ENCODE assay signal across 17 cellular contexts in genomic region chr18:57052173-57052572, GRCh38.
A peak's percentile ranks its signal among the peaks of the same experiment; 100 is the strongest.
DNase-seq lines count a peak whose midpoint lies in the region; ATAC-seq and TF ChIP-seq lines count a peak whose summit lies in the region.
"Had no signal": no experiment of that assay in that cellular context is flagged by ENCODE, and none has a peak within 500 bp of the region (broad histone marks: within the 10 kb centered on the region; RNA-seq: fewer than 3 reads in every experiment).

No MANE protein-coding gene starts in this region.

- H3K36me3 ChIP-seq in cardiac muscle cell = no peaks in the 10 kb centered on the region
- H3K36me3 ChIP-seq: lower lobe of right lung had no signal

- no peak for DNase-seq in cardiac muscle cell (ENCODE audit: low read depth in 1 of 2, low spot score in 1 of 2)
- DNase-seq in Right ventricle myocardium inferior (ENCODE audit: missing footprints) = no peak
- peak; percentile 29 for DNase-seq in MV-4-11 (lab: John Stamatoyannopoulos, UW)
- DNase-seq in left colon = no peak
- no peak for DNase-seq in activated gamma-delta T cell treated with Interleukin-2 at 50 U/mL for 16 hours
- DNase-seq in RPMI8226 = no peak
- no peak for DNase-seq in NCI-H1694 treated with DMSO at 0.1 percent for 48 hours (lab: John Stamatoyannopoulos, UW)
- DNase-seq: activated CD4-positive, alpha-beta T cell treated with anti-CD3 and anti-CD28 coated beads, Interleukin-2, amount 50 U/mL, for 48 hours; activated naive CD4-positive, alpha-beta T cell; central memory CD4-positive, alpha-beta T cell; DMS79; GOT3; hypothalamus; lower lobe of right lung; T-helper 17 cell had no signal

- H3K27me3 ChIP-seq in cardiac muscle cell = no peaks in the 10 kb centered on the region

- TF ChIP-seq CTCF in cardiac muscle cell (IDR thresholded peaks at IDR 0.05; ENCODE audit: low read depth, low read length) = no peak

- ATAC-seq in Right ventricle myocardium inferior = no peak
- peak; percentile 29 for ATAC-seq in GM21717 (IDR thresholded peaks at IDR 0.05; ENCODE audit: unreplicated experiment)
- ATAC-seq in left colon = no peak
- ATAC-seq: lower lobe of right lung, T-helper 17 cell had no signal

- no peak overlapping the region for H3K4me3 ChIP-seq in cardiac muscle cell
- H3K4me3 ChIP-seq: lower lobe of right lung had no signal

- peaks cover 15% of the 10 kb centered on the region for H3K4me1 ChIP-seq in cardiac muscle cell (ENCODE audit: low read depth)
- H3K4me1 ChIP-seq: lower lobe of right lung had no signal

- H3K9me3 ChIP-seq in cardiac muscle cell (ENCODE audit: low read depth) = no peaks in the 10 kb centered on the region
- H3K9me3 ChIP-seq: lower lobe of right lung had no signal

- peak overlapping the region; percentile 20 for H3K27ac ChIP-seq in cardiac muscle cell
- H3K27ac ChIP-seq: epithelial cell of prostate, lower lobe of right lung had no signal

- intact Hi-C loops in Right ventricle myocardium inferior (cut with DNase I) = no loop called here
- intact Hi-C loops in left colon (cut with DNase I, micrococcal nuclease) = no loop called here
